Comparison of ENCODE assay signal across 24 cellular contexts in genomic region chr4:7514281-7514680, GRCh38.
"Had no signal": no experiment of that assay in that cellular context is flagged by ENCODE, and none has a peak within 500 bp of the region (broad histone marks: within the 10 kb centered on the region; RNA-seq: fewer than 3 reads in every experiment).

No MANE protein-coding gene starts in this region.

- H3K4me1 ChIP-seq: adrenal gland had no signal

- H3K27me3 ChIP-seq: adrenal gland had no signal

- H3K27ac Mint-ChIP-seq: activated CD8-positive, alpha-beta T cell treated with anti-CD3 and anti-CD28 coated beads, Interleukin-2, amount 10 ng/mL, durations not matched to agents 7 days and 5 days; activated naive CD8-positive, alpha-beta T cell treated with anti-CD3 and anti-CD28 coated beads, Interleukin-2, amount 10 ng/mL, durations not matched to agents 7 days and 5 days; T-helper 1 cell treated with Interleukin-12 subunit alpha and Interleukin-12 subunit beta and Interleukin-4 antibody, amounts not matched to agents 30 μg/mL and 1 μg/mL, for 36 hours had no signal

- FAIRE-seq: K562 had no signal

- H3K36me3 ChIP-seq: adrenal gland had no signal

- H3K4me3 Mint-ChIP-seq: activated CD8-positive, alpha-beta T cell treated with anti-CD3 and anti-CD28 coated beads, Interleukin-2, amount 10 ng/mL, durations not matched to agents 7 days and 5 days; activated naive CD8-positive, alpha-beta T cell treated with anti-CD3 and anti-CD28 coated beads, Interleukin-2, amount 10 ng/mL, durations not matched to agents 7 days and 5 days; T-helper 1 cell treated with Interleukin-12 subunit alpha and Interleukin-12 subunit beta and Interleukin-4 antibody, amounts not matched to agents 30 μg/mL and 1 μg/mL, for 36 hours had no signal

- H3K27ac ChIP-seq: adrenal gland had no signal

- ATAC-seq: activated CD4-positive, CD25-positive, alpha-beta regulatory T cell treated with anti-CD3 and anti-CD28 coated beads, Interleukin-2, amount 50 U/mL, for 24 hours; activated CD8-positive, alpha-beta T cell treated with anti-CD3 and anti-CD28 coated beads, Interleukin-2, amount 10 ng/mL, durations not matched to agents 7 days and 5 days; K562; Panc1 had no signal

- H3K9me3 Mint-ChIP-seq: activated naive CD8-positive, alpha-beta T cell treated with anti-CD3 and anti-CD28 coated beads, Interleukin-2, amount 10 ng/mL, durations not matched to agents 7 days and 5 days; T-helper 1 cell treated with Interleukin-12 subunit alpha and Interleukin-12 subunit beta and Interleukin-4 antibody, amounts not matched to agents 30 μg/mL and 1 μg/mL, for 36 hours had no signal

- H3K4me1 Mint-ChIP-seq: activated naive CD8-positive, alpha-beta T cell treated with anti-CD3 and anti-CD28 coated beads, Interleukin-2, amount 10 ng/mL, durations not matched to agents 7 days and 5 days had no signal

- DNase-seq: activated CD4-positive, alpha-beta T cell treated with anti-CD3 and anti-CD28 coated beads for 48 hours; activated CD4-positive, alpha-beta T cell treated with anti-CD3 and anti-CD28 coated beads, Interleukin-2, amount 50 U/mL, for 4 hours; activated CD8-positive, alpha-beta memory T cell treated with anti-CD3 and anti-CD28 coated beads, Interleukin-2, amount 50 U/mL, for 48 hours; activated CD8-positive, alpha-beta T cell treated with anti-CD3 and anti-CD28 coated beads, Interleukin-2, amount 10 ng/mL, durations not matched to agents 7 days and 5 days; activated naive CD4-positive, alpha-beta T cell treated with anti-CD3 and anti-CD28 coated beads, Interleukin-2, amount 50 U/mL, for 16 hours; activated naive CD8-positive, alpha-beta T cell treated with anti-CD3 and anti-CD28 coated beads, Interleukin-2, amount 10 ng/mL, durations not matched to agents 7 days and 5 days; activated T-cell treated with anti-CD3 and anti-CD28 coated beads, Interleukin-2, amount 50 U/mL, for 1 hour; Karpas-422; MM.1S; NCI-H1105; NCI-H1436; NCI-H1694 treated with DMSO at 0.1 percent for 48 hours; NCI-H2029 treated with DMSO at 0.1 percent for 48 hours; NCI-H345; NCI-H510A; NCI-H526 treated with DMSO at 0.1 percent for 48 hours; NCI-H82; RPMI8226; SHP77 had no signal

- H3K36me3 Mint-ChIP-seq: activated naive CD8-positive, alpha-beta T cell treated with anti-CD3 and anti-CD28 coated beads, Interleukin-2, amount 10 ng/mL, durations not matched to agents 7 days and 5 days had no signal

- H3K9me3 ChIP-seq: adrenal gland had no signal

- H3K4me3 ChIP-seq: adrenal gland, K562 had no signal
